10 cellular contexts compared by ENCODE assay signal in the genomic region with DNA sequence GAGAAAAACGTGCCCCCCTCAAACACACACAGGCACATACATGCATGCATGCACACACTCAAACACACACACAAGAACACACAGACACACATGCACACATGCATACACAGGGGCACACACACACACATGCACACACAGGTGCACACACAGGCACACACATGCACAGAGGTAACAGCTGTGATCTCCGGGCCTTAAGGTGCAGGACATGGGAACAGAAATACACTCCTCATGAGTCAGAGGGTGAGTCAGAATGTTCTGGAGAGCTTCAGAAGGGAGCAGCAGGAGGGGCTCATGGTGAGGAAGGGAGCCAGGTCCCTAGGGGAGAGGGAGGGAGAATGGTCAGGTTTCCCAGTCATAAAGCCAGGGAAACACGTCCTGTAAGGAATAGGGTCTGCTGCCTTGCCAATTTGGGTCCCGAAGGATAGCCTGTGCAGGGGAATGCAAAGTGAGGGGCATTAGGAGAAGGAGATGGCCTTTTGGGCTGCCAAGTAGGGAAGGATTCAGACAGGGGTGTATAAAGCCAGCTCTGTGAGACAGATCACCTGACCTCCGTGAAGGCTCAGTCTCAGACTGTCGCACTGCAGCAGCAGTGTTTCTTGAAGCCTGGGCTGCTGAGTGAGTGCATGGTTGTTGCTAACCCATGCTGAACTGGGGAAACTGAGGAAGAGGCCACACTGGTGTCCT.
DNase-seq lines count a peak whose midpoint lies in the region; ATAC-seq, FAIRE-seq and TF ChIP-seq lines count a peak whose summit lies in the region.
"Had no signal": no experiment of that assay in that cellular context is flagged by ENCODE, and none has a peak within 500 bp of the region (broad histone marks: within the 10 kb centered on the region; RNA-seq: fewer than 3 reads in every experiment).

No MANE protein-coding gene starts in this region.

- DNase-seq in H4 (ENCODE audit: low spot score): peak; percentile 75
- peak; percentile 92 for DNase-seq in fibroblast of mammary gland (ENCODE audit: low read depth)
- peak; percentile 80 for DNase-seq in small intestine
- DNase-seq in Kasumi-1 (lab: John Stamatoyannopoulos, UW): no peak
- DNase-seq in GF-D8 (lab: John Stamatoyannopoulos, UW): no peak
- no peak for DNase-seq in stimulated activated effector memory CD8-positive, alpha-beta T cell treated with anti-CD3 and anti-CD28 coated beads, Interleukin-12 subunit alpha, Interleukin-12 subunit beta, amount 100 ng/mL, for 72 hours (ENCODE audit: low spot score in 2 of 2)
- DNase-seq in stimulated activated CD4-positive, alpha-beta T cell treated with anti-CD3 and anti-CD28 coated beads, Interleukin-4, amount 100 ng/mL, for 1 hour: no peak

- H3K27ac ChIP-seq in small intestine (ENCODE audit: low read depth in 1 of 2, low read length in 1 of 2): no peak overlapping the region
- H3K27ac ChIP-seq: coronary artery had no signal

- ATAC-seq in SK-N-SH treated with all-trans-retinoic acid at 6 μM for 48 hours: peak; percentile 74
- ATAC-seq in stimulated activated effector memory CD8-positive, alpha-beta T cell treated with anti-CD3 and anti-CD28 coated beads, Interleukin-12 subunit alpha, Interleukin-12 subunit beta, amount 100 ng/mL, for 72 hours: no peak

- H3K27me3 ChIP-seq in small intestine (ENCODE audit: control insufficient read depth in 2 of 2, insufficient read depth in 2 of 2, low read length in 2 of 2): no peaks in the 10 kb centered on the region

- H3K4me3 ChIP-seq in fibroblast of mammary gland (ENCODE audit: control insufficient read depth, low read depth, low read length) (no peak overlapping the region), small intestine (ENCODE audit: low read depth in 1 of 2, low read length in 2 of 2) (no peak overlapping the region)
- H3K4me3 ChIP-seq: coronary artery had no signal

- no peak overlapping the region for H3K4me3 Mint-ChIP-seq in stimulated activated effector memory CD8-positive, alpha-beta T cell treated with anti-CD3 and anti-CD28 coated beads, Interleukin-12 subunit alpha, Interleukin-12 subunit beta, amount 100 ng/mL, for 72 hours

- H3K9me3 Mint-ChIP-seq in stimulated activated effector memory CD8-positive, alpha-beta T cell treated with anti-CD3 and anti-CD28 coated beads, Interleukin-12 subunit alpha, Interleukin-12 subunit beta, amount 100 ng/mL, for 72 hours: peaks cover 2% of the 10 kb centered on the region

- no peaks in the 10 kb centered on the region for H3K4me1 Mint-ChIP-seq in stimulated activated effector memory CD8-positive, alpha-beta T cell treated with anti-CD3 and anti-CD28 coated beads, Interleukin-12 subunit alpha, Interleukin-12 subunit beta, amount 100 ng/mL, for 72 hours

- TF ChIP-seq CTCF in fibroblast of mammary gland (conservative IDR thresholded peaks at IDR 0.05; ENCODE audit: control insufficient read depth, insufficient read depth, low read depth, low read length): no peak

- peaks cover 7% of the 10 kb centered on the region in 2 donors for H3K4me1 ChIP-seq in small intestine (ENCODE audit: control insufficient read depth in 2 of 2, insufficient read depth in 1 of 2, low read depth in 1 of 2, low read length in 1 of 2)

- no peak for FAIRE-seq in small intestine (lab: Jason Lieb, UNC)
- FAIRE-seq: G401.6 had no signal

- no peak overlapping the region for H3K27ac Mint-ChIP-seq in stimulated activated effector memory CD8-positive, alpha-beta T cell treated with anti-CD3 and anti-CD28 coated beads, Interleukin-12 subunit alpha, Interleukin-12 subunit beta, amount 100 ng/mL, for 72 hours

- H3K36me3 ChIP-seq in small intestine (ENCODE audit: control insufficient read depth in 2 of 2, insufficient read depth in 2 of 2, low read length in 2 of 2): no peaks in the 10 kb centered on the region

- no peaks in the 10 kb centered on the region for H3K9me3 ChIP-seq in small intestine (ENCODE audit: control insufficient read depth, low read depth)

- no peaks in the 10 kb centered on the region for H3K36me3 Mint-ChIP-seq in stimulated activated effector memory CD8-positive, alpha-beta T cell treated with anti-CD3 and anti-CD28 coated beads, Interleukin-12 subunit alpha, Interleukin-12 subunit beta, amount 100 ng/mL, for 72 hours

- WGBS in small intestine, 3 donors: 74 to 79% (median 76%) methylated on average over 6 of the region's 6 CpGs

TF ChIP-seq in SK-N-SH treated with all-trans-retinoic acid at 6 μM for 48 hours, 23 proteins besides CTCF, POLR2A, EP300 and RAD21:
- no peak for TF ChIP-seq TOX (CRISPR knock-in tag; IDR thresholded peaks at IDR 0.05; ENCODE audit: borderline replicate concordance)
- TF ChIP-seq, protein P1, sequence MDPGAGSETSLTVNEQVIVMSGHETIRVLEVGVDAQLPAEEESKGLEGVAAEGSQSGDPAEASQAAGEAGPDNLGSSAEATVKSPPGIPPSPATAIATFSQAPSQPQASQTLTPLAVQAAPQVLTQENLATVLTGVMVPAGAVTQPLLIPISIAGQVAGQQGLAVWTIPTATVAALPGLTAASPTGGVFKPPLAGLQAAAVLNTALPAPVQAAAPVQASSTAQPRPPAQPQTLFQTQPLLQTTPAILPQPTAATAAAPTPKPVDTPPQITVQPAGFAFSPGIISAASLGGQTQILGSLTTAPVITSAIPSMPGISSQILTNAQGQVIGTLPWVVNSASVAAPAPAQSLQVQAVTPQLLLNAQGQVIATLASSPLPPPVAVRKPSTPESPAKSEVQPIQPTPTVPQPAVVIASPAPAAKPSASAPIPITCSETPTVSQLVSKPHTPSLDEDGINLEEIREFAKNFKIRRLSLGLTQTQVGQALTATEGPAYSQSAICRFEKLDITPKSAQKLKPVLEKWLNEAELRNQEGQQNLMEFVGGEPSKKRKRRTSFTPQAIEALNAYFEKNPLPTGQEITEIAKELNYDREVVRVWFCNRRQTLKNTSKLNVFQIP (CRISPR knock-in tag; IDR thresholded peaks at IDR 0.05; ENCODE audit: borderline replicate concordance, low read depth): no peak
- TF ChIP-seq ISL1 (CRISPR knock-in tag; IDR thresholded peaks at IDR 0.05): peak; percentile 19; the same call in 1 of the 2 replicates

Comparison
In these comparisons a context has a peak if more than half of its experiments do, and no peak if none do; other contexts are left out.
1. DNase-seq: peak in H4 (single experiment), fibroblast of mammary gland (single experiment) and small intestine (single experiment); none in Kasumi-1 (0 of 2), GF-D8 (single experiment), stimulated activated effector memory CD8-positive, alpha-beta T cell treated with anti-CD3 and anti-CD28 coated beads, Interleukin-12 subunit alpha, Interleukin-12 subunit beta, amount 100 ng/mL, for 72 hours (0 of 2) and stimulated activated CD4-positive, alpha-beta T cell treated with anti-CD3 and anti-CD28 coated beads, Interleukin-4, amount 100 ng/mL, for 1 hour (single experiment).